ENCODE assay signal across 11 cellular contexts in genomic region chrX:110286126-110286525, GRCh38. TPM values are rescaled to one million over a fixed set of nuclear protein-coding genes. Genes with fewer than 3 reads are reported as not detected.
A peak's percentile ranks its signal among the peaks of the same experiment; 100 is the strongest.
DNase-seq lines count a peak whose midpoint lies in the region.
"Had no signal": no experiment of that assay in that cellular context is flagged by ENCODE, and none has a peak within 500 bp of the region (broad histone marks: within the 10 kb centered on the region; RNA-seq: fewer than 3 reads in every experiment).

No MANE protein-coding gene starts in this region.

- H3K79me1 ChIP-seq in mesenchymal stem cell (replicated peaks; ENCODE audit: low read length, poor library complexity, severe bottlenecking), result no peaks in the 10 kb centered on the region

- no peak overlapping the region for H2BK12ac ChIP-seq in mesenchymal stem cell (ENCODE audit: low read length in 2 of 2)

- H2BK120ac ChIP-seq in mesenchymal stem cell (ENCODE audit: low read depth, low read length), result no peak overlapping the region

- H3K27me3 ChIP-seq in mesenchymal stem cell (ENCODE audit: control insufficient read depth in 1 of 2, insufficient read depth in 1 of 2, low read length in 2 of 2), result no peaks in the 10 kb centered on the region
- H3K27me3 ChIP-seq: ovary had no signal

- H3K36me3 ChIP-seq in mesenchymal stem cell (ENCODE audit: control insufficient read depth in 1 of 2, insufficient read depth in 2 of 2, low read depth in 1 of 2, low read length in 2 of 2), result no peaks in the 10 kb centered on the region
- H3K36me3 ChIP-seq: ovary had no signal

- no peak overlapping the region for H3K4me2 ChIP-seq in mesenchymal stem cell (ENCODE audit: low read length, poor library complexity, severe bottlenecking)

- in situ Hi-C loops in Caki2 (cut with HindIII; ENCODE audit: low pct_unique_long_range_greater_than_20kb, low sequenced_read_pairs), result no loop called here

- no peaks in the 10 kb centered on the region for H3K4me1 ChIP-seq in mesenchymal stem cell (ENCODE audit: control insufficient read depth, insufficient read depth, low read depth, low read length)

- H3K23ac ChIP-seq in mesenchymal stem cell (ENCODE audit: low read length in 2 of 2), result no peak overlapping the region

- H3K4ac ChIP-seq in mesenchymal stem cell (ENCODE audit: low read depth in 1 of 2, low read length in 2 of 2), result no peak overlapping the region

- no peak overlapping the region for H3K4me3 ChIP-seq in mesenchymal stem cell (ENCODE audit: insufficient read depth in 1 of 2, low read depth in 1 of 2, low read length in 2 of 2)
- H3K4me3 ChIP-seq: ovary had no signal

- peak overlapping the region; percentile 47 for H3K27ac ChIP-seq in mesenchymal stem cell (ENCODE audit: low read length, poor library complexity, severe bottlenecking)

- H4K91ac ChIP-seq in mesenchymal stem cell (ENCODE audit: low read length), result no peak overlapping the region

- H4K8ac ChIP-seq in mesenchymal stem cell (ENCODE audit: low read length), result no peak overlapping the region

- intact Hi-C loops in posterior vena cava (cut with DNase I), result no loop called here

- no peak overlapping the region for H3K18ac ChIP-seq in mesenchymal stem cell (ENCODE audit: low read depth in 1 of 2, low read length in 2 of 2)

- H2AFZ ChIP-seq in mesenchymal stem cell (ENCODE audit: low read depth, low read length), result no peak overlapping the region

- DNase-seq in Caki2 (ENCODE audit: low read depth), result peak; percentile 76
- DNase-seq in HPDE6-E6E7 (ENCODE audit: extremely low spot score), result peak; percentile 53
- DNase-seq in astrocyte of the hippocampus (ENCODE audit: low read depth, low spot score), result peak; percentile 66
- DNase-seq in mesenchymal stem cell, result peak; percentile 86
- no peak for DNase-seq in posterior vena cava (ENCODE audit: low spot score)
- no peak for DNase-seq in NCI-H187 (lab: John Stamatoyannopoulos, UW)
- DNase-seq in HuH-7.5 (ENCODE audit: low spot score), result no peak
- no peak for DNase-seq in DMS153 (lab: John Stamatoyannopoulos, UW)
- DNase-seq: activated CD4-positive, CD25-positive, alpha-beta regulatory T cell; GDM1 had no signal

- H2BK15ac ChIP-seq in mesenchymal stem cell (ENCODE audit: low read depth, poor library complexity, severe bottlenecking), result no peak overlapping the region

- H3K9me3 ChIP-seq in mesenchymal stem cell (ENCODE audit: control insufficient read depth, low read length), result no peaks in the 10 kb centered on the region
- H3K9me3 ChIP-seq: ovary had no signal

- H3K14ac ChIP-seq in mesenchymal stem cell (ENCODE audit: low read length in 2 of 2), result no peak overlapping the region

- 8% methylated on average over 2 of the region's 6 CpGs for WGBS in mesenchymal stem cell

- H2AK5ac ChIP-seq in mesenchymal stem cell (ENCODE audit: low read length, severe bottlenecking), result no peak overlapping the region

- H2BK5ac ChIP-seq in mesenchymal stem cell (ENCODE audit: low read depth, low read length, poor library complexity, severe bottlenecking), result no peak overlapping the region

- peak overlapping the region; percentile 61 for H3K9ac ChIP-seq in mesenchymal stem cell (ENCODE audit: low read length)

RNA-seq across cellular contexts. Expression of gene AMMECR1, which starts 31.8 kb away (rescaled TPM):
- total RNA-seq in Caki2 (2014; rRNA removed; shearing (Covaris generic); ENCODE audit: low replicate concordance), result 21.1 and 22.9 TPM in 2 replicates
- polyA plus RNA-seq in mesenchymal stem cell (2013, experiment 1 of 2), result 13.7 TPM
- polyA plus RNA-seq in mesenchymal stem cell (2013, experiment 2 of 2), result 14.4 TPM
- 1 to 10 TPM; 5.6 to 6.2 TPM for total RNA-seq in posterior vena cava

Comparison
In these comparisons a context has a peak if more than half of its experiments do, and no peak if none do; other contexts are left out.
1. DNase-seq: peak in Caki2 (single experiment), HPDE6-E6E7 (single experiment), astrocyte of the hippocampus (single experiment) and mesenchymal stem cell (single experiment); none in posterior vena cava (single experiment), NCI-H187 (0 of 2), HuH-7.5 (single experiment) and DMS153 (single experiment).